8 cellular contexts compared by ENCODE assay signal in genomic region chr17:28042657-28042720, GRCh38. TPM values are rescaled to one million over a fixed set of nuclear protein-coding genes. Genes with fewer than 3 reads are reported as not detected.
DNase-seq lines count a peak whose midpoint lies in the region; ATAC-seq, FAIRE-seq and TF ChIP-seq lines count a peak whose summit lies in the region.

TSS of gene NLK (plus strand) at chr17:28042677. CDS start at chr17:28042874, 197 bp downstream.

- CTCF ChIA-PET in GM12878 (lab: Yijun Ruan, JAX), result interaction anchor here (1.6 kb wide), 1 partner anchor 103 kb away, joined by 5 read pairs; no protein-coding TSS in a partner anchor

- peak within 1 kb of the TSS; percentile 50 for H2AFZ ChIP-seq in GM12878 (ENCODE audit: control insufficient read depth, low read depth, low read length)

- in situ Hi-C loops in GM12878 (cut with MboI), result loop anchor here (10.0 kb wide), 1 partner anchor 498 kb away; no protein-coding TSS in a partner anchor

- H3K4me1 ChIP-seq in GM12878 (ENCODE audit: control insufficient read depth, insufficient read depth, low read length), result peaks cover 10% of the 10 kb centered on the region

- no peak for TF ChIP-seq RAD21 in GM12878 (IDR thresholded peaks at IDR 0.05; ENCODE audit: insufficient read depth, low read depth, low read length)

- 83% methylated on average over 1 of the region's 1 CpG for WGBS in GM12878 (ENCODE audit: insufficient coverage, insufficient replicate concordance, low lambda C conversion rate, missing lambda C conversion rate)

- peak within 1 kb of the TSS; percentile 74 for H3K4me3 ChIP-seq in Jurkat, Clone E6-1 (ENCODE audit: low read length)
- H3K4me3 ChIP-seq in GM12878, result peak within 1 kb of the TSS; percentile 84

- intact Hi-C loops in GM12878 (cut with micrococcal nuclease; ENCODE audit: unreplicated experiment) (loop anchor here (5.0 kb wide), 1 partner anchor 235 kb away; no protein-coding TSS in a partner anchor), left colon (cut with DNase I, micrococcal nuclease) (no loop called here)

- H3K4me2 ChIP-seq in GM12878 (ENCODE audit: control insufficient read depth, insufficient read depth), result peak within 1 kb of the TSS; percentile 88

- ATAC-seq in GM12878 (no peak), left colon (no peak), GM21576 (IDR thresholded peaks at IDR 0.05; ENCODE audit: unreplicated experiment) (no peak)

- POLR2A ChIA-PET in GM12878 (lab: Charles Lee), result interaction anchor here (0.5 to 2.3 kb wide), 4 partner anchors 11 to 527 kb away, joined by 3 to 9 read pairs (median 4); no protein-coding TSS in a partner anchor

- no peaks in the 10 kb centered on the region for H4K20me1 ChIP-seq in GM12878 (ENCODE audit: control insufficient read depth, insufficient read depth)

- no peak for DNase-seq in Jurkat, Clone E6-1 (ENCODE audit: low read depth, low spot score)
- DNase-seq in GM12878 (ENCODE audit: low read depth, low spot score) (no peak), left colon (no peak), NCI-H1436 (lab: John Stamatoyannopoulos, UW) (no peak), DMS114 treated with DMSO at 0.1 percent for 48 hours (lab: John Stamatoyannopoulos, UW; ENCODE audit: unreplicated experiment) (no peak), cerebellar cortex (ENCODE audit: low spot score) (no peak)

- no peaks in the 10 kb centered on the region; the same call in 2 of the 3 replicates for H3K9me3 ChIP-seq in GM12878 (replicated peaks; ENCODE audit: control insufficient read depth, insufficient read depth, low read length)

- BruUV-seq in GM12878 (replicated peaks; lab: Mats Ljungman, UMichigan), result no TSS peak

- no peaks in the 10 kb centered on the region for H3K36me3 ChIP-seq in GM12878 (ENCODE audit: control insufficient read depth in 2 of 2, insufficient read depth in 2 of 2, low read length in 1 of 2)

- H3K27ac ChIP-seq in GM12878 (ENCODE audit: control insufficient read depth, insufficient read depth), result peak within 1 kb of the TSS; percentile 68

- no peak for TF ChIP-seq EP300 in GM12878 (IDR thresholded peaks at IDR 0.05; ENCODE audit: borderline replicate concordance in 1 of 2, control insufficient read depth in 1 of 2, low read depth in 2 of 2, low read length in 2 of 2)

- SMC1A ChIA-PET in GM12878 (lab: Charles Lee; ENCODE audit: uncharacterized antibody, unreplicated experiment), result interaction anchor here (2.1 to 10.0 kb wide), 3 partner anchors 11 to 90 kb away, joined by 4 to 72 read pairs (median 49); no protein-coding TSS in a partner anchor

- H3K27me3 ChIP-seq in GM12878 (replicated peaks in 1 of 2; ENCODE audit: control insufficient read depth in 2 of 2, insufficient read depth in 2 of 2, low read length in 1 of 2), result no peaks in the 10 kb centered on the region

- TF ChIP-seq CTCF in GM12878 (IDR thresholded peaks at IDR 0.05 in 2 of 3, conservative IDR thresholded peaks at IDR 0.05 in 1 of 3; ENCODE audit: control insufficient read depth in 2 of 3, extremely low read depth in 1 of 3, insufficient read depth in 1 of 3, low read depth in 3 of 3, low read length in 3 of 3) (no peak), subcutaneous adipose tissue (IDR thresholded peaks at IDR 0.05; ENCODE audit: low read depth) (no peak)

- H3K9ac ChIP-seq in GM12878 (ENCODE audit: control insufficient read depth, insufficient read depth, low read length), result peak within 1 kb of the TSS; percentile 78

- no peak for FAIRE-seq in GM12878 (lab: Jason Lieb, UNC)

- no peak for TF ChIP-seq POLR2A in GM12878 (IDR thresholded peaks at IDR 0.05; ENCODE audit: low read depth, low read length)

- RAD21 ChIA-PET in GM12878 (lab: Charles Lee; ENCODE audit: unreplicated experiment), result interaction anchor here (2.8 kb wide), 1 partner anchor 12 kb away, joined by 14 read pairs; no protein-coding TSS in a partner anchor

- H3K79me2 ChIP-seq in GM12878 (ENCODE audit: control insufficient read depth, insufficient read depth, low read length), result peaks cover 41% of the 10 kb centered on the region

TF ChIP-seq in GM12878, 131 proteins besides CTCF, POLR2A, EP300 and RAD21 (continues in another document):
- no peak for TF ChIP-seq PRDM15 (CRISPR knock-in tag; IDR thresholded peaks at IDR 0.05)
- TF ChIP-seq DPF2 (IDR thresholded peaks at IDR 0.05), result no peak
- TF ChIP-seq, protein P1, sequence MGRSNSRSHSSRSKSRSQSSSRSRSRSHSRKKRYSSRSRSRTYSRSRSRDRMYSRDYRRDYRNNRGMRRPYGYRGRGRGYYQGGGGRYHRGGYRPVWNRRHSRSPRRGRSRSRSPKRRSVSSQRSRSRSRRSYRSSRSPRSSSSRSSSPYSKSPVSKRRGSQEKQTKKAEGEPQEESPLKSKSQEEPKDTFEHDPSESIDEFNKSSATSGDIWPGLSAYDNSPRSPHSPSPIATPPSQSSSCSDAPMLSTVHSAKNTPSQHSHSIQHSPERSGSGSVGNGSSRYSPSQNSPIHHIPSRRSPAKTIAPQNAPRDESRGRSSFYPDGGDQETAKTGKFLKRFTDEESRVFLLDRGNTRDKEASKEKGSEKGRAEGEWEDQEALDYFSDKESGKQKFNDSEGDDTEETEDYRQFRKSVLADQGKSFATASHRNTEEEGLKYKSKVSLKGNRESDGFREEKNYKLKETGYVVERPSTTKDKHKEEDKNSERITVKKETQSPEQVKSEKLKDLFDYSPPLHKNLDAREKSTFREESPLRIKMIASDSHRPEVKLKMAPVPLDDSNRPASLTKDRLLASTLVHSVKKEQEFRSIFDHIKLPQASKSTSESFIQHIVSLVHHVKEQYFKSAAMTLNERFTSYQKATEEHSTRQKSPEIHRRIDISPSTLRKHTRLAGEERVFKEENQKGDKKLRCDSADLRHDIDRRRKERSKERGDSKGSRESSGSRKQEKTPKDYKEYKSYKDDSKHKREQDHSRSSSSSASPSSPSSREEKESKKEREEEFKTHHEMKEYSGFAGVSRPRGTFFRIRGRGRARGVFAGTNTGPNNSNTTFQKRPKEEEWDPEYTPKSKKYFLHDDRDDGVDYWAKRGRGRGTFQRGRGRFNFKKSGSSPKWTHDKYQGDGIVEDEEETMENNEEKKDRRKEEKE (IDR thresholded peaks at IDR 0.05), result no peak
- no peak for TF ChIP-seq EZH2 (IDR thresholded peaks at IDR 0.05; ENCODE audit: borderline replicate concordance, control insufficient read depth, low read depth, low read length)
- no peak for TF ChIP-seq JUNB (IDR thresholded peaks at IDR 0.05)
- no peak for TF ChIP-seq GATAD2B (conservative IDR thresholded peaks at IDR 0.05; ENCODE audit: low read depth)
- no peak for TF ChIP-seq RUNX3 (IDR thresholded peaks at IDR 0.05; ENCODE audit: low read length)
- TF ChIP-seq ZNF217 (IDR thresholded peaks at IDR 0.05), result no peak
- TF ChIP-seq, protein P2, sequence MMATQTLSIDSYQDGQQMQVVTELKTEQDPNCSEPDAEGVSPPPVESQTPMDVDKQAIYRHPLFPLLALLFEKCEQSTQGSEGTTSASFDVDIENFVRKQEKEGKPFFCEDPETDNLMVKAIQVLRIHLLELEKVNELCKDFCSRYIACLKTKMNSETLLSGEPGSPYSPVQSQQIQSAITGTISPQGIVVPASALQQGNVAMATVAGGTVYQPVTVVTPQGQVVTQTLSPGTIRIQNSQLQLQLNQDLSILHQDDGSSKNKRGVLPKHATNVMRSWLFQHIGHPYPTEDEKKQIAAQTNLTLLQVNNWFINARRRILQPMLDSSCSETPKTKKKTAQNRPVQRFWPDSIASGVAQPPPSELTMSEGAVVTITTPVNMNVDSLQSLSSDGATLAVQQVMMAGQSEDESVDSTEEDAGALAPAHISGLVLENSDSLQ (IDR thresholded peaks at IDR 0.05), result no peak

RNA-seq across cellular contexts. Expression of gene NLK, which starts in this region (rescaled TPM):
- 30.1 TPM for polyA plus RNA-seq in Jurkat, Clone E6-1 (2012; ENCODE audit: insufficient read depth, insufficient read length)
- 77.0 and 80.2 TPM in 2 replicates for total RNA-seq in GM12878 (2013; cell fraction: nucleolus; rRNA removed)
- total RNA-seq in GM12878 (2014; rRNA removed) (17.8 and 19.3 TPM in 2 replicates), GM12878 (2014; rRNA removed; fragmentation: Illumina TruSeq; extraction: Trizol) (16.1 and 17.5 TPM in 2 replicates), GM12878 (2021) (15.9 and 16.0 TPM in 2 replicates), left colon (10 to 100 TPM; 22.6 to 25.2 TPM), subcutaneous adipose tissue (10 to 100 TPM; 18.1 to 33.4 (median 22.8) TPM)
- polyA plus RNA-seq in GM12878 (2011; ENCODE audit: low read depth), result 6.9 TPM
- polyA plus RNA-seq in GM12878 (2011; rRNA removed) (22.9 and 24.8 TPM in 2 replicates), GM12878 (2014; fragmentation: Illumina TruSeq; extraction: Trizol) (15.5 and 24.8 TPM in 2 replicates), GM12878 (2014; fragmentation: Nextera tagmentation; extraction: Ambion mirVana) (1 to 10 TPM; 5.0 to 6.0 TPM), GM12878 (2014; rRNA removed) (14.5 and 15.7 TPM in 2 replicates), GM12878 (2016; fragmentation: Nextera tagmentation; extraction: Ambion mirVana) (1 to 10 TPM; 5.7 to 7.0 TPM)
- 12.5 and 14.8 TPM in 2 replicates for polyA plus RNA-seq in GM12878 (2011; cell fraction: cytosol; rRNA removed)
- 30.6 and 31.9 TPM in 2 replicates for polyA plus RNA-seq in GM12878 (2011; cell fraction: nucleus; rRNA removed)
- polyA plus RNA-seq in GM12878 (2012), result 9.7 and 11.2 TPM in 2 replicates
- polyA minus RNA-seq in GM12878 (2011; rRNA and poly(A)+ RNA removed), result 28.1 and 50.4 TPM in 2 replicates
- 7.1 and 12.8 TPM in 2 replicates for polyA minus RNA-seq in GM12878 (2011; cell fraction: cytosol; rRNA and poly(A)+ RNA removed)
- 49.1 and 77.6 TPM in 2 replicates for polyA minus RNA-seq in GM12878 (2011; cell fraction: nucleus; rRNA and poly(A)+ RNA removed)
